In genomic region chr17:979211-979538, GRCh38 we compare ENCODE assay signal across 8 cellular contexts. TPM values are rescaled to one million over a fixed set of nuclear protein-coding genes. Genes with fewer than 3 reads are reported as not detected.
DNase-seq lines count a peak whose midpoint lies in the region; ATAC-seq and TF ChIP-seq lines count a peak whose summit lies in the region.

No MANE protein-coding gene starts in this region.

- TF ChIP-seq POLR2A in gastrocnemius medialis (IDR thresholded peaks at IDR 0.05): no peak

- no peak overlapping the region for H3K27ac Mint-ChIP-seq in activated T-helper 17 cell treated with anti-CD3 and anti-CD28 coated beads, Interleukin-2, amount 50 U/mL, for 72 hours

- DNase-seq in fibroblast of pulmonary artery (ENCODE audit: low read depth): no peak
- peak in 1 of 2 donors; percentile 49 for DNase-seq in gastrocnemius medialis
- no peak for DNase-seq in NCI-H187 treated with DMSO at 0.1 percent for 48 hours (lab: John Stamatoyannopoulos, UW)
- no peak for DNase-seq in nucleus accumbens (lab: John Stamatoyannopoulos, UW)

- no peaks in the 10 kb centered on the region for H3K36me3 Mint-ChIP-seq in activated T-helper 17 cell treated with anti-CD3 and anti-CD28 coated beads, Interleukin-2, amount 50 U/mL, for 72 hours (ENCODE audit: low read depth)

- no peaks in the 10 kb centered on the region for H3F3A ChIP-seq in OCI-LY1 (ENCODE audit: insufficient read depth, low read length)

- no peak overlapping the region for H2AFZ ChIP-seq in OCI-LY1 (ENCODE audit: low read length)

- intact Hi-C loops in gastrocnemius medialis (cut with DNase I; ENCODE audit: low total_unique reads): loop anchor here (1.0 to 5.0 kb wide), 3 partner anchors 78 to 247 kb away; partner anchors contain the start of gene TLCD3A

- peak overlapping the region; percentile 91 for H3K4me2 ChIP-seq in OCI-LY1 (ENCODE audit: low read length)

- peaks cover 11% of the 10 kb centered on the region for H3K4me1 Mint-ChIP-seq in activated T-helper 17 cell treated with anti-CD3 and anti-CD28 coated beads, Interleukin-2, amount 50 U/mL, for 72 hours

- no peak overlapping the region; the same call in 1 of the 2 replicates for H3K9ac ChIP-seq in OCI-LY1 (ENCODE audit: low read length)

- TF ChIP-seq CTCF in OCI-LY1 (IDR thresholded peaks at IDR 0.05; ENCODE audit: low read length) (no peak), fibroblast of pulmonary artery (IDR thresholded peaks at IDR 0.05; ENCODE audit: low read length, missing control alignments) (no peak), gastrocnemius medialis (IDR thresholded peaks at IDR 0.05 in 4 of 5, conservative IDR thresholded peaks at IDR 0.05 in 1 of 5) (no peak)

- no peaks in the 10 kb centered on the region for H3K9me3 Mint-ChIP-seq in activated T-helper 17 cell treated with anti-CD3 and anti-CD28 coated beads, Interleukin-2, amount 50 U/mL, for 72 hours

- in situ Hi-C loops in gastrocnemius medialis (cut with MboI; ENCODE audit: low sequenced_read_pairs in 4 of 4): loop anchor here in 1 of 4 donors (10.0 kb wide), 1 partner anchor 94 kb away; no protein-coding TSS in a partner anchor

- H3K9me2 ChIP-seq in OCI-LY1 (ENCODE audit: low read depth, low read length): no peaks in the 10 kb centered on the region

- no peak overlapping the region for H3K27ac ChIP-seq in OCI-LY1 (ENCODE audit: low read depth, low read length, poor library complexity, severe bottlenecking)
- H3K27ac ChIP-seq in gastrocnemius medialis: peak overlapping the region; percentile 88 to 96 (median 91)

- H3K27me3 ChIP-seq in OCI-LY1 (ENCODE audit: insufficient read depth, low read length): no peaks in the 10 kb centered on the region
- no peaks in the 10 kb centered on the region for H3K27me3 ChIP-seq in gastrocnemius medialis

- H3K9me3 ChIP-seq in OCI-LY1 (ENCODE audit: low read length) (no peaks in the 10 kb centered on the region), gastrocnemius medialis (no peaks in the 10 kb centered on the region)

- no peaks in the 10 kb centered on the region for H3K79me2 ChIP-seq in OCI-LY1 (ENCODE audit: insufficient read depth, low read length)

- peak; percentile 50 for ATAC-seq in GM19395 (IDR thresholded peaks at IDR 0.05; ENCODE audit: unreplicated experiment)
- peak; percentile 25 to 55 for ATAC-seq in gastrocnemius medialis
- no peak for ATAC-seq in activated T-helper 17 cell treated with anti-CD3 and anti-CD28 coated beads, Interleukin-2, amount 50 U/mL, for 72 hours (replicated peaks)
- no peak for ATAC-seq in GM18907 (IDR thresholded peaks at IDR 0.05; ENCODE audit: unreplicated experiment)

- H3K4me3 Mint-ChIP-seq in activated T-helper 17 cell treated with anti-CD3 and anti-CD28 coated beads, Interleukin-2, amount 50 U/mL, for 72 hours: no peak overlapping the region

- H3K4me3 ChIP-seq in OCI-LY1 (ENCODE audit: low read depth, low read length, poor library complexity, severe bottlenecking) (peak overlapping the region; percentile 64), fibroblast of pulmonary artery (replicated peaks; ENCODE audit: low read depth, low read length) (peak overlapping the region; percentile 55), gastrocnemius medialis (peak overlapping the region; percentile 80 to 94 (median 88))

- no peaks in the 10 kb centered on the region for H4K20me1 ChIP-seq in OCI-LY1 (ENCODE audit: insufficient read depth, low read length)

- no peaks in the 10 kb centered on the region for H3K36me3 ChIP-seq in OCI-LY1 (ENCODE audit: insufficient read depth, low read length)
- no peaks in the 10 kb centered on the region for H3K36me3 ChIP-seq in gastrocnemius medialis

- peaks cover 11% of the 10 kb centered on the region for H3K4me1 ChIP-seq in OCI-LY1 (ENCODE audit: insufficient read depth, low read length, severe bottlenecking)
- H3K4me1 ChIP-seq in gastrocnemius medialis: peaks cover 43 to 45% of the 10 kb centered on the region in 2 donors

- peaks cover 25% of the 10 kb centered on the region for H3K27me3 Mint-ChIP-seq in activated T-helper 17 cell treated with anti-CD3 and anti-CD28 coated beads, Interleukin-2, amount 50 U/mL, for 72 hours

RNA-seq across cellular contexts. Expression of gene NXN, which starts 0.4 kb away (rescaled TPM):
- 10 to 100 TPM; 55.6 to 86.4 (median 62.7) TPM for total RNA-seq in gastrocnemius medialis
- total RNA-seq in activated T-helper 17 cell treated with anti-CD3 and anti-CD28 coated beads, Interleukin-2, amount 50 U/mL, for 72 hours: under 1 TPM; 0.37 to 0.95 TPM

RNA-seq across cellular contexts. Expression of gene TIMM22, which starts 17.8 kb away (rescaled TPM):
- total RNA-seq in gastrocnemius medialis: 10 to 100 TPM; 14.4 to 16.1 (median 15.3) TPM
- total RNA-seq in activated T-helper 17 cell treated with anti-CD3 and anti-CD28 coated beads, Interleukin-2, amount 50 U/mL, for 72 hours: 10 to 100 TPM in 1 of 2 donors, 1 to 10 TPM in 1; 6.6 to 12.9 TPM

Comparison
In these comparisons a context has a peak if more than half of its experiments do, and no peak if none do; other contexts are left out.
1. ATAC-seq: peak in GM19395 (single experiment) and gastrocnemius medialis (2 of 2); none in activated T-helper 17 cell treated with anti-CD3 and anti-CD28 coated beads, Interleukin-2, amount 50 U/mL, for 72 hours (single experiment) and GM18907 (single experiment).
2. RNA of gene NXN, which starts 0.4 kb away (total RNA-seq): 55.6 to 86.4 TPM in gastrocnemius medialis; 0.37 to 0.95 TPM in activated T-helper 17 cell treated with anti-CD3 and anti-CD28 coated beads, Interleukin-2, amount 50 U/mL, for 72 hours; every median in the first group is over 10 times any median in the second.
3. Peak in every context shown above with its lines, with median percentiles within 50 percentile points of each other: H3K4me3 ChIP-seq.